ENCODE assay signal across 23 cellular contexts in genomic region chr11:115042002-115042401, GRCh38.
DNase-seq lines count a peak whose midpoint lies in the region; ATAC-seq and TF ChIP-seq lines count a peak whose summit lies in the region.
"Had no signal": no experiment of that assay in that cellular context is flagged by ENCODE, and none has a peak within 500 bp of the region (broad histone marks: within the 10 kb centered on the region; RNA-seq: fewer than 3 reads in every experiment).

No MANE protein-coding gene starts in this region.

- H3K23me2 ChIP-seq in H9 (ENCODE audit: insufficient read length, low read depth, low read length, poor library complexity, severe bottlenecking) = no peaks in the 10 kb centered on the region

- H2BK5ac ChIP-seq in H9 (ENCODE audit: insufficient read length, low read length) (no peak overlapping the region), mesenchymal stem cell (ENCODE audit: low read depth, low read length, poor library complexity, severe bottlenecking) (no peak overlapping the region)

- H2BK15ac ChIP-seq in H9 (ENCODE audit: low read depth, low read length) (no peak overlapping the region), mesenchymal stem cell (ENCODE audit: low read depth, poor library complexity, severe bottlenecking) (no peak overlapping the region)

- H2BK12ac ChIP-seq in H9 (ENCODE audit: insufficient read length, low read depth, low read length) (no peak overlapping the region), mesenchymal stem cell (ENCODE audit: low read length in 2 of 2) (no peak overlapping the region)

- no CpG with 5 or more reads among the region's 3 CpGs for WGBS in H9 (ENCODE audit: extremely low coverage, insufficient read length, low lambda C conversion rate)
- WGBS in right cardiac atrium = 51% methylated on average over 3 of the region's 3 CpGs
- WGBS in mesenchymal stem cell = 25% methylated on average over 2 of the region's 3 CpGs

- in situ Hi-C loops in GM13976 (cut with MboI; ENCODE audit: low sequenced_read_pairs, unreplicated experiment) = no loop called here

- no peaks in the 10 kb centered on the region for H3K36me3 ChIP-seq in mesenchymal stem cell (ENCODE audit: control insufficient read depth in 1 of 2, insufficient read depth in 2 of 2, low read depth in 1 of 2, low read length in 2 of 2)
- H3K36me3 ChIP-seq: Peyer's patch, SJCRH30 had no signal

- H3K27me3 Mint-ChIP-seq in H9 (ENCODE audit: low read depth) = peaks cover 6% of the 10 kb centered on the region; the same call in 1 of the 2 replicates

- H3K9me3 Mint-ChIP-seq in H9 = peaks cover 3 to 5% of the 10 kb centered on the region in 2 experiments; a peak in 3 of 5 replicates
- H3K9me3 Mint-ChIP-seq: CD8-positive, alpha-beta T cell had no signal

- H2AK5ac ChIP-seq in H9 (ENCODE audit: insufficient read length, low read length) (no peak overlapping the region), mesenchymal stem cell (ENCODE audit: low read length, severe bottlenecking) (no peak overlapping the region)

- no peak overlapping the region for H4K8ac ChIP-seq in H9 (replicated peaks; ENCODE audit: insufficient read length, low read depth, low read length)
- no peak overlapping the region for H4K8ac ChIP-seq in mesenchymal stem cell (ENCODE audit: low read length)

- no peak overlapping the region for H2BK20ac ChIP-seq in H9 (ENCODE audit: low read depth, low read length, poor library complexity, severe bottlenecking)

- intact Hi-C loops in right cardiac atrium (cut with DNase I) = no loop called here

- H3K4me3 Mint-ChIP-seq in H9 = no peak overlapping the region
- H3K4me3 Mint-ChIP-seq: CD8-positive, alpha-beta T cell; memory B cell had no signal

- TF ChIP-seq CTCF in H9 (conservative IDR thresholded peaks at IDR 0.05) (peak; percentile 52), GM13976 (IDR thresholded peaks at IDR 0.05; ENCODE audit: borderline replicate concordance, control extremely low read depth, extremely low read depth, insufficient read depth, missing control alignments) (no peak)

- no peak overlapping the region for H4K5ac ChIP-seq in H9 (ENCODE audit: insufficient read length, low read depth, low read length)

- no peaks in the 10 kb centered on the region for H3K79me2 ChIP-seq in H9 (ENCODE audit: insufficient read depth, low read length)

- H3K4me3 ChIP-seq in right cardiac atrium (ENCODE audit: low read length) = no peak overlapping the region
- no peak overlapping the region for H3K4me3 ChIP-seq in mesenchymal stem cell (ENCODE audit: insufficient read depth in 1 of 2, low read depth in 1 of 2, low read length in 2 of 2)
- H3K4me3 ChIP-seq: GM23248, Peyer's patch, SJCRH30, smooth muscle cell had no signal

- H2BK120ac ChIP-seq in H9 (ENCODE audit: low read depth, low read length, poor library complexity, severe bottlenecking) (no peak overlapping the region), mesenchymal stem cell (ENCODE audit: low read depth, low read length) (no peak overlapping the region)

- H2AFZ ChIP-seq in H9 (ENCODE audit: low read length) (no peak overlapping the region), mesenchymal stem cell (ENCODE audit: low read depth, low read length) (no peak overlapping the region)
- H2AFZ ChIP-seq: GM23248 had no signal

- H3K79me1 ChIP-seq in H9 (ENCODE audit: insufficient read depth, low read depth, low read length, poor library complexity, severe bottlenecking) = no peaks in the 10 kb centered on the region
- H3K79me1 ChIP-seq in mesenchymal stem cell (replicated peaks; ENCODE audit: low read length, poor library complexity, severe bottlenecking) = no peaks in the 10 kb centered on the region

- H3K18ac ChIP-seq in H9 (ENCODE audit: insufficient read length, low read depth, low read length) = no peak overlapping the region
- H3K18ac ChIP-seq in mesenchymal stem cell (ENCODE audit: low read depth in 1 of 2, low read length in 2 of 2) = no peak overlapping the region

- no peak overlapping the region for H3K4ac ChIP-seq in H9 (ENCODE audit: low read depth, low read length)
- no peak overlapping the region for H3K4ac ChIP-seq in mesenchymal stem cell (ENCODE audit: low read depth in 1 of 2, low read length in 2 of 2)

- DNase-seq in NCI-H146 (lab: John Stamatoyannopoulos, UW) (peak; percentile 38), NCI-H146 treated with DMSO at 0.1 percent for 48 hours (lab: John Stamatoyannopoulos, UW; ENCODE audit: unreplicated experiment) (no peak), H9 (peak; percentile 56), SK-N-DZ (ENCODE audit: low spot score) (peak; percentile 32), right cardiac atrium (peak in 2 of 3 donors; percentile 54 to 58), mesenchymal stem cell (no peak), GM13976 (ENCODE audit: low spot score) (no peak)
- DNase-seq in effector CD4-positive, alpha-beta T cell = no peak
- DNase-seq: activated CD4-positive, alpha-beta T cell treated with anti-CD3 and anti-CD28 coated beads for 4 hours; activated naive CD4-positive, alpha-beta T cell treated with anti-CD3 and anti-CD28 coated beads, Interleukin-2, amount 50 U/mL, for 16 hours; anterior cingulate cortex; CD8-positive, alpha-beta T cell; dermis blood vessel endothelial cell; DMS153; GM23248; Kasumi-1; NCI-H2029 treated with DMSO at 0.1 percent for 48 hours; occipital lobe; Peyer's patch; SJCRH30 had no signal

- H3K9me3 ChIP-seq in H9 (ENCODE audit: control insufficient read depth, low read depth, low read length) (no peaks in the 10 kb centered on the region), right cardiac atrium (ENCODE audit: control insufficient read depth, low read length) (no peaks in the 10 kb centered on the region), mesenchymal stem cell (ENCODE audit: control insufficient read depth, low read length) (no peaks in the 10 kb centered on the region)
- H3K9me3 ChIP-seq: Peyer's patch, SJCRH30 had no signal

- H4K20me1 ChIP-seq in H9 (ENCODE audit: control insufficient read depth, insufficient read depth, insufficient read length) = no peaks in the 10 kb centered on the region

- H3K23ac ChIP-seq in H9 (ENCODE audit: insufficient read length, low read depth, low read length) (no peak overlapping the region), mesenchymal stem cell (ENCODE audit: low read length in 2 of 2) (no peak overlapping the region)

- no peak overlapping the region for H3K27ac Mint-ChIP-seq in H9
- H3K27ac Mint-ChIP-seq: CD8-positive, alpha-beta T cell; memory B cell had no signal

- no peak overlapping the region for H3K4me2 ChIP-seq in H9 (ENCODE audit: insufficient read depth, insufficient read length, low read length)
- no peak overlapping the region for H3K4me2 ChIP-seq in mesenchymal stem cell (ENCODE audit: low read length, poor library complexity, severe bottlenecking)
- H3K4me2 ChIP-seq: smooth muscle cell had no signal

- H3K9ac ChIP-seq in H9 (ENCODE audit: extremely low read depth, insufficient read length, low read length) (no peak overlapping the region), mesenchymal stem cell (ENCODE audit: low read length) (no peak overlapping the region)
- H3K9ac ChIP-seq: GM23248 had no signal

- no peak overlapping the region for H3K14ac ChIP-seq in H9 (ENCODE audit: insufficient read depth, low read length)
- H3K14ac ChIP-seq in mesenchymal stem cell (ENCODE audit: low read length in 2 of 2) = peak overlapping the region in 1 of 2 experiments; percentile 53

- no peaks in the 10 kb centered on the region for H3K4me1 Mint-ChIP-seq in H9
- H3K4me1 Mint-ChIP-seq: memory B cell had no signal

- H3K36me3 Mint-ChIP-seq in H9 (ENCODE audit: insufficient read depth in 1 of 3, low read depth in 3 of 3) = peaks cover 0 to 5% (median 0%) of the 10 kb centered on the region in 3 experiments; a peak in 2 of 7 replicates
- H3K36me3 Mint-ChIP-seq: CD8-positive, alpha-beta T cell; memory B cell had no signal

- no peaks in the 10 kb centered on the region; the same call in 1 of the 2 replicates for H3K4me1 ChIP-seq in H9 (ENCODE audit: insufficient read depth, low read length)
- H3K4me1 ChIP-seq in right cardiac atrium (ENCODE audit: control insufficient read depth, insufficient read depth, low read length) = no peaks in the 10 kb centered on the region
- no peaks in the 10 kb centered on the region for H3K4me1 ChIP-seq in mesenchymal stem cell (ENCODE audit: control insufficient read depth, insufficient read depth, low read depth, low read length)
- H3K4me1 ChIP-seq: Peyer's patch, SJCRH30 had no signal

- H3K27me3 ChIP-seq in H9 (ENCODE audit: insufficient read depth, low read length) (no peaks in the 10 kb centered on the region), right cardiac atrium (ENCODE audit: control insufficient read depth, insufficient read depth) (peaks cover 2% of the 10 kb centered on the region), mesenchymal stem cell (ENCODE audit: control insufficient read depth in 1 of 2, insufficient read depth in 1 of 2, low read length in 2 of 2) (no peaks in the 10 kb centered on the region)
- H3K27me3 ChIP-seq: Peyer's patch, SJCRH30 had no signal

- no peak overlapping the region for H3K56ac ChIP-seq in H9 (ENCODE audit: insufficient read length, low read depth, low read length)

- H3K27ac ChIP-seq in H9 (ENCODE audit: insufficient read length, low read depth, low read length) (no peak overlapping the region), right cardiac atrium (ENCODE audit: low read length) (no peak overlapping the region), mesenchymal stem cell (ENCODE audit: low read length, poor library complexity, severe bottlenecking) (no peak overlapping the region)
- H3K27ac ChIP-seq: 22Rv1, GM23248, Peyer's patch, SJCRH30 had no signal

- H4K91ac ChIP-seq in H9 (ENCODE audit: insufficient read length, low read depth, low read length) (no peak overlapping the region), mesenchymal stem cell (ENCODE audit: low read length) (no peak overlapping the region)

- H3T11ph ChIP-seq in H9 (ENCODE audit: low read length) = no peak overlapping the region

- peak; percentile 32 to 68 for ATAC-seq in right cardiac atrium
- ATAC-seq: CD8-positive, alpha-beta T cell had no signal

Comparison
In these comparisons a context has a peak if more than half of its experiments do, and no peak if none do; other contexts are left out.
1. DNase-seq: peak in NCI-H146 (single experiment), H9 (single experiment), SK-N-DZ (single experiment) and right cardiac atrium (2 of 3); none in NCI-H146 treated with DMSO at 0.1 percent for 48 hours (single experiment), mesenchymal stem cell (single experiment), GM13976 (single experiment) and effector CD4-positive, alpha-beta T cell (single experiment).